10 cellular contexts compared by ENCODE assay signal in the genomic region with DNA sequence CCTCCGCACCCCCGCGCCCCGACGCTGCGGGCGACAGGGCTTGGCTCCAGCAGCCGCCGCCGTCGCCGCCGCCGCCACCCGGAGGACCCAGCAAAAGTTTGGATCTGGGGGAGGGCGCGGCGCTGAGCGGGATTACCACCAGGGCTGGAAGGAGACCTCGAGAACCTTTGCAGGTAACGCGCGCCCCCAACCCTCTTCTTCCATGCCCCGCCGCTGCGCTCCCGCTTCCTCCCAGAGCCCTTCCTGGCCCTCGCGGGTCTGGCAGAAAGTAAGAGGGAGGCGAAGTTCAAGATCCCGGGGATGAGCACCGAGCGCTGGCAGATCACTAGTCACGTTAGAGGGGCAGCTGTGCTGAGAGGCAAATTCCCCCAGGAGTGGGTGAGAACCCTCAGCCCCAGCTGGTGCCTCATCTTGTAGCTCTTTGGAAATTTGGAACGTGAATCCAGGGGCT. TPM values are rescaled to one million over a fixed set of nuclear protein-coding genes. Genes with fewer than 3 reads are reported as not detected.
DNase-seq lines count a peak whose midpoint lies in the region; ATAC-seq and TF ChIP-seq lines count a peak whose summit lies in the region.
"Had no signal": no experiment of that assay in that cellular context is flagged by ENCODE, and none has a peak within 500 bp of the region (broad histone marks: within the 10 kb centered on the region; RNA-seq: fewer than 3 reads in every experiment).

No MANE protein-coding gene starts in this region.

- H3K79me2 ChIP-seq in smooth muscle cell (ENCODE audit: low read depth) = peaks cover 69% of the 10 kb centered on the region

- H3K27ac ChIP-seq in ascending aorta (peak overlapping the region in 1 of 2 donors; percentile 49), smooth muscle cell (ENCODE audit: low read depth) (peak overlapping the region; percentile 76)
- H3K27ac ChIP-seq: neutrophil had no signal

- no peaks in the 10 kb centered on the region for H3K9me3 ChIP-seq in ascending aorta
- H3K9me3 ChIP-seq in smooth muscle cell (replicated peaks; ENCODE audit: low read depth) = no peaks in the 10 kb centered on the region
- H3K9me3 ChIP-seq: neutrophil had no signal

- H3K4me2 ChIP-seq in smooth muscle cell = peak overlapping the region; percentile 87

- peaks cover 48% of the 10 kb centered on the region for H4K20me1 ChIP-seq in smooth muscle cell (ENCODE audit: low read depth)

- DNase-seq in HS-27A (ENCODE audit: low read depth) = peak; percentile 14
- DNase-seq in ascending aorta (ENCODE audit: low spot score in 2 of 2) = no peak
- DNase-seq in smooth muscle cell (lab: John Stamatoyannopoulos, UW; ENCODE audit: unreplicated experiment) = no peak
- no peak for DNase-seq in stimulated activated CD4-positive, alpha-beta T cell treated with anti-CD3 and anti-CD28 coated beads, Interleukin-2, amount 100 ng/mL, for 48 hours
- DNase-seq: activated CD4-positive, alpha-beta T cell treated with anti-CD3 and anti-CD28 coated beads, Interleukin-2, amount 50 U/mL, for 4 hours had no signal

- H3K27me3 ChIP-seq in ascending aorta (no peaks in the 10 kb centered on the region), smooth muscle cell (ENCODE audit: low read depth) (no peaks in the 10 kb centered on the region)

- TF ChIP-seq CTCF in ascending aorta (IDR thresholded peaks at IDR 0.05) (no peak), smooth muscle cell (IDR thresholded peaks at IDR 0.05; ENCODE audit: borderline replicate concordance, insufficient read depth, poor library complexity, severe bottlenecking) (no peak)

- WGBS in smooth muscle cell (ENCODE audit: low lambda C conversion rate) = under 1% methylated on average over 35 of the region's 35 CpGs

- peaks cover 4 to 10% of the 10 kb centered on the region in 2 donors for H3K4me1 ChIP-seq in ascending aorta
- peaks cover 18% of the 10 kb centered on the region for H3K4me1 ChIP-seq in smooth muscle cell (ENCODE audit: low read depth)

- H3K4me3 ChIP-seq in ascending aorta = peak overlapping the region; percentile 65 to 74
- peak overlapping the region; percentile 72 for H3K4me3 ChIP-seq in iPS-11a (ENCODE audit: low read depth, low read length)
- peak overlapping the region; percentile 80 for H3K4me3 ChIP-seq in smooth muscle cell

- no peaks in the 10 kb centered on the region for H3F3A ChIP-seq in smooth muscle cell (ENCODE audit: low read depth)

- no peak for ATAC-seq in HG03354 (IDR thresholded peaks at IDR 0.05; ENCODE audit: poor library complexity, severe bottlenecking, unreplicated experiment)
- no peak for ATAC-seq in HG02870 (IDR thresholded peaks at IDR 0.05; ENCODE audit: unreplicated experiment)
- no peak for ATAC-seq in GM18502 (IDR thresholded peaks at IDR 0.05; ENCODE audit: poor library complexity, unreplicated experiment)

- H3K9ac ChIP-seq in smooth muscle cell (ENCODE audit: low read depth) = peak overlapping the region; percentile 64

- H3K36me3 ChIP-seq in ascending aorta (no peaks in the 10 kb centered on the region), smooth muscle cell (ENCODE audit: low read depth) (no peaks in the 10 kb centered on the region)
- H3K36me3 ChIP-seq: neutrophil had no signal

- intact Hi-C loops in ascending aorta (cut with DNase I) = loop anchor here (5.0 to 10.0 kb wide), 3 partner anchors 257 to 1449 kb away; no protein-coding TSS in a partner anchor

- no peak overlapping the region for H2AFZ ChIP-seq in smooth muscle cell (ENCODE audit: low read depth)

RNA-seq across cellular contexts. Expression of gene FLRT2, which starts 3.9 kb away (rescaled TPM):
- 24.6 TPM for total RNA-seq in ascending aorta
- total RNA-seq in smooth muscle cell = 89.0 and 104 TPM in 2 replicates
- 47.0 and 52.3 TPM in 2 replicates for polyA plus RNA-seq in smooth muscle cell
